Comparison of ENCODE assay signal across 19 cellular contexts in genomic region chr16:6124136-6124535, GRCh38.
DNase-seq lines count a peak whose midpoint lies in the region; ATAC-seq and TF ChIP-seq lines count a peak whose summit lies in the region.
"Had no signal": no experiment of that assay in that cellular context is flagged by ENCODE, and none has a peak within 500 bp of the region (broad histone marks: within the 10 kb centered on the region; RNA-seq: fewer than 3 reads in every experiment).

No MANE protein-coding gene starts in this region.

- H3K9me2 ChIP-seq in GM23338 (ENCODE audit: insufficient read depth), result peaks cover 11% of the 10 kb centered on the region; the same call in 1 of the 2 replicates

- H3K27ac ChIP-seq in GM23338 (ENCODE audit: low read depth), result no peak overlapping the region
- H3K27ac ChIP-seq in esophagus muscularis mucosa (replicated peaks in 1 of 4), result no peak overlapping the region
- H3K27ac ChIP-seq: BLaER1, GM23248, KMS-11 had no signal

- H3K4me1 Mint-ChIP-seq in GM23338 (peaks cover 24% of the 10 kb centered on the region), type B pancreatic cell (ENCODE audit: unreplicated experiment) (peaks cover 8% of the 10 kb centered on the region)
- H3K4me1 Mint-ChIP-seq: CD8-positive, alpha-beta memory T cell; IgD-negative memory B cell had no signal

- H3K4me2 ChIP-seq in GM23338, result no peak overlapping the region
- H3K4me2 ChIP-seq: BLaER1, KMS-11 had no signal

- H3K9me3 Mint-ChIP-seq in GM23338 (no peaks in the 10 kb centered on the region), type B pancreatic cell (peaks cover 6% of the 10 kb centered on the region)

- H3K36me3 ChIP-seq in GM23338 (ENCODE audit: insufficient read depth) (no peaks in the 10 kb centered on the region), NT2/D1 (ENCODE audit: insufficient read depth, insufficient read length, low read length) (no peaks in the 10 kb centered on the region), esophagus muscularis mucosa (no peaks in the 10 kb centered on the region)
- H3K36me3 ChIP-seq: BLaER1 had no signal

- no peaks in the 10 kb centered on the region for H3K79me2 ChIP-seq in GM23338 (replicated peaks; ENCODE audit: insufficient read depth)

- no peak overlapping the region for H3K27ac Mint-ChIP-seq in GM23338
- peak overlapping the region; percentile 93 for H3K27ac Mint-ChIP-seq in type B pancreatic cell
- H3K27ac Mint-ChIP-seq: CD8-positive, alpha-beta memory T cell; IgD-negative memory B cell had no signal

- H3K4me1 ChIP-seq in GM23338 (ENCODE audit: insufficient read depth) (no peaks in the 10 kb centered on the region; the same call in 1 of the 2 replicates), NT2/D1 (ENCODE audit: insufficient read depth, insufficient read length) (no peaks in the 10 kb centered on the region), esophagus muscularis mucosa (no peaks in the 10 kb centered on the region)
- H3K4me1 ChIP-seq: BLaER1, Caco-2 had no signal

- TF ChIP-seq EP300 in esophagus muscularis mucosa (IDR thresholded peaks at IDR 0.05), result no peak

- no peak overlapping the region for H3K4me3 Mint-ChIP-seq in GM23338
- H3K4me3 Mint-ChIP-seq in type B pancreatic cell, result no peak overlapping the region
- H3K4me3 Mint-ChIP-seq: CD8-positive, alpha-beta memory T cell; HFFc6; IgD-negative memory B cell had no signal

- TF ChIP-seq POLR2A in esophagus muscularis mucosa (IDR thresholded peaks at IDR 0.05; ENCODE audit: low read depth), result no peak

- DNase-seq in GM23338 (ENCODE audit: low spot score) (no peak), NT2/D1 (ENCODE audit: low read depth, low spot score) (peak; percentile 13), esophagus muscularis mucosa (ENCODE audit: extremely low spot score) (peak; percentile 21), type B pancreatic cell (ENCODE audit: extremely low spot score, unreplicated experiment) (no peak), mucosa of gallbladder (ENCODE audit: low spot score) (no peak)
- DNase-seq in activated naive CD4-positive, alpha-beta T cell (lab: John Stamatoyannopoulos, UW), result no peak
- DNase-seq: 8988T; AML-193; Caco-2; CD8-positive, alpha-beta memory T cell; DMS53; GM23248; HCEC 1CT had no signal

- H3K9me3 ChIP-seq in NT2/D1 (ENCODE audit: insufficient read depth, low read length), result peaks cover 7% of the 10 kb centered on the region; the same call in 1 of the 2 replicates
- H3K9me3 ChIP-seq in esophagus muscularis mucosa, result no peaks in the 10 kb centered on the region
- H3K9me3 ChIP-seq: BLaER1, Caco-2 had no signal

- 53% methylated on average over 1 of the region's 1 CpG for WGBS in esophagus muscularis mucosa

- no peak overlapping the region for H3K4me3 ChIP-seq in GM23338
- no peak overlapping the region for H3K4me3 ChIP-seq in NT2/D1 (ENCODE audit: insufficient read length, low read depth)
- H3K4me3 ChIP-seq in esophagus muscularis mucosa, result no peak overlapping the region
- H3K4me3 ChIP-seq: BLaER1, GM12878, GM23248 had no signal

- H4K20me1 ChIP-seq in GM23338 (replicated peaks; ENCODE audit: insufficient read depth), result no peaks in the 10 kb centered on the region
- H4K20me1 ChIP-seq: BLaER1 had no signal

- H3K27me3 ChIP-seq in GM23338 (ENCODE audit: insufficient read depth) (no peaks in the 10 kb centered on the region), NT2/D1 (ENCODE audit: insufficient read depth, insufficient read length) (no peaks in the 10 kb centered on the region), esophagus muscularis mucosa (no peaks in the 10 kb centered on the region)
- H3K27me3 ChIP-seq: BLaER1 had no signal

- H2AFZ ChIP-seq in GM23338, result no peak overlapping the region
- H2AFZ ChIP-seq: GM23248 had no signal

- H3K36me3 Mint-ChIP-seq in GM23338 (ENCODE audit: low read depth) (no peaks in the 10 kb centered on the region; the same call in 2 of the 3 replicates), type B pancreatic cell (peaks cover 3% of the 10 kb centered on the region)
- H3K36me3 Mint-ChIP-seq: CD8-positive, alpha-beta memory T cell; IgD-negative memory B cell had no signal

- TF ChIP-seq CTCF in GM23338 (conservative IDR thresholded peaks at IDR 0.05; ENCODE audit: low read depth in 2 of 2), result no peak
- TF ChIP-seq CTCF in esophagus muscularis mucosa (IDR thresholded peaks at IDR 0.05), result no peak
- TF ChIP-seq CTCF in type B pancreatic cell (conservative IDR thresholded peaks at IDR 0.05), result no peak

- no peaks in the 10 kb centered on the region for H3F3A ChIP-seq in GM23338 (replicated peaks; ENCODE audit: low read depth)

- intact Hi-C loops in esophagus muscularis mucosa (cut with DNase I), result loop anchor here (10.0 kb wide), 1 partner anchor 71 kb away; no protein-coding TSS in a partner anchor

- peak; percentile 89 for ATAC-seq in GM23338
- no peak for ATAC-seq in HG02763 (IDR thresholded peaks at IDR 0.05; ENCODE audit: unreplicated experiment)
- ATAC-seq: GM12878 had no signal

- peaks cover 4% of the 10 kb centered on the region for H3K27me3 Mint-ChIP-seq in GM23338 (ENCODE audit: insufficient read depth, low read depth, poor library complexity)
- no peaks in the 10 kb centered on the region for H3K27me3 Mint-ChIP-seq in type B pancreatic cell
- H3K27me3 Mint-ChIP-seq: CD8-positive, alpha-beta memory T cell; IgD-negative memory B cell had no signal

- no peak overlapping the region for H3K9ac ChIP-seq in NT2/D1 (ENCODE audit: insufficient read length, low read depth)
- H3K9ac ChIP-seq: BLaER1, GM23248, KMS-11 had no signal

TF ChIP-seq in GM23338, 12 proteins besides CTCF, POLR2A, EP300 and RAD21 (continues in another document):
- TF ChIP-seq EZH2phosphoT487 (IDR thresholded peaks at IDR 0.05; ENCODE audit: unreplicated experiment) (no peak), ZNF114 (CRISPR knock-in tag; IDR thresholded peaks at IDR 0.05) (no peak), JUNB (IDR thresholded peaks at IDR 0.05; ENCODE audit: unreplicated experiment) (no peak), NANOG (IDR thresholded peaks at IDR 0.05; ENCODE audit: borderline replicate concordance) (no peak), ETS1 (IDR thresholded peaks at IDR 0.05) (no peak), ZNF331 (CRISPR knock-in tag; IDR thresholded peaks at IDR 0.05; ENCODE audit: low read depth) (no peak), REST (IDR thresholded peaks at IDR 0.05; ENCODE audit: unreplicated experiment) (no peak), EZH2 (IDR thresholded peaks at IDR 0.05; ENCODE audit: low read depth, unreplicated experiment) (no peak), STAT1 (IDR thresholded peaks at IDR 0.05; ENCODE audit: unreplicated experiment) (no peak), CREB1 (CRISPR knock-in tag; IDR thresholded peaks at IDR 0.05; ENCODE audit: low read depth) (no peak), POLR2AphosphoS5 (IDR thresholded peaks at IDR 0.05; ENCODE audit: low read depth) (no peak)

Comparison
In these comparisons a context has a peak if more than half of its experiments do, and no peak if none do; other contexts are left out.
1. DNase-seq: peak in NT2/D1 (single experiment) and esophagus muscularis mucosa (single experiment); none in GM23338 (single experiment), type B pancreatic cell (single experiment), activated naive CD4-positive, alpha-beta T cell (0 of 4) and mucosa of gallbladder (single experiment).